Comparison of ENCODE assay signal across 8 cellular contexts in the genomic region with DNA sequence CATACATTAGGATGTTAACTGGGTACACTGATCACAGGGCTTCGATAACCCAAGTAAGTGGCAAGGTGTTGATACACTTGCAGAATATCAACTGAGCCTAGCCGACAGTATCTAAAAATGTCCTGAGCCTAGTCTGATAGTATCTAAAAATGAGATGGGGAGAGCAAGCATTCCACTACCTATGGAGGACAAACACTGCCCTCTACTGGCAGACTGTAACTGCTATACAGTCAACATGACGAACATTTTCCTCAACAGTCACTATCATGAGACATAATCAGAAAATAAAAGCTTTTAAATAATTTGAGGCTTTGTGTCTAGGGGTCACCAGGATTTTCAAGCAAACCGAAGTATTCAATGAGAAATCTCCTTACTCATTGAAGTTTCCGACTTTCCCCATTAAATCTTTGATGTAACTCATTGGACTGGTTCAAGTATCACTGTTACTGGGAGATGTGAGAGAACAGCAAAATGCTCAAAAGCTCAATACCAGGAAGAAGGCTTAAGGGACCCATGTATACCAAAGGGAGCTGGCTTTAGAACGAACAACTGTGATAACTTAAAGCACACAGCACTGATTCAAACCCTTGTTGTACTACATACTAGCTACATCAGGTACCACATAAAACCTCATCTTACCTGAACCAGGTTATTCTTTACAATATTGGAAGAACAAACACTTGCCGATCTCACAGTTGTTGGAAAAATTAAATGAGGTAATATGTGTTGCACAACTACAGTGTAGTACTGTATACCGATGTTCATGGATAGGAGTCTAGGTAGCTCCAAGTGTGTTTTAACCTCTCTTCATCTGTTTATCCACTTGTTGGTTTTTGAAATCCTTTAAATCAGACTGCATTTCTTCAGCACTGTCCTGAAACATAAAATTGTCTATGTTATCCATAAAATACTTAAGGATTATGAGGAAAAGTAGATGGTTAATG. TPM values are rescaled to one million over a fixed set of nuclear protein-coding genes. Genes with fewer than 3 reads are reported as not detected.
DNase-seq lines count a peak whose midpoint lies in the region; ATAC-seq, FAIRE-seq and TF ChIP-seq lines count a peak whose summit lies in the region.

No MANE protein-coding gene starts in this region.

- H3K36me3 Mint-ChIP-seq in activated CD4-positive, alpha-beta T cell treated with anti-CD3 and anti-CD28 coated beads, Interleukin-2, amount 10 ng/mL, durations not matched to agents 24 days and 14 days (ENCODE audit: low read depth): peaks cover 37% of the 10 kb centered on the region

- H4K5ac ChIP-seq in H1 (ENCODE audit: insufficient read length, low read depth, low read length): no peak overlapping the region

- no peak overlapping the region for H3K4me3 Mint-ChIP-seq in activated CD4-positive, alpha-beta T cell treated with anti-CD3 and anti-CD28 coated beads, Interleukin-2, amount 10 ng/mL, durations not matched to agents 24 days and 14 days

- peak; percentile 94 to 95 for TF ChIP-seq RAD21 in H1 (IDR thresholded peaks at IDR 0.05 in 1 of 2, conservative IDR thresholded peaks at IDR 0.05 in 1 of 2; ENCODE audit: low read depth in 2 of 2, low read length in 2 of 2)

- H4K91ac ChIP-seq in H1 (replicated peaks; ENCODE audit: insufficient read length, low read length): no peak overlapping the region

- no peak overlapping the region for H2BK15ac ChIP-seq in H1 (ENCODE audit: low read length)

- H3K27me3 Mint-ChIP-seq in activated CD4-positive, alpha-beta T cell treated with anti-CD3 and anti-CD28 coated beads, Interleukin-2, amount 10 ng/mL, durations not matched to agents 24 days and 14 days: no peaks in the 10 kb centered on the region

- 61% methylated on average over 8 of the region's 8 CpGs; no CpG with 5 or more reads in 1 of the 2 experiments for WGBS in H1 (ENCODE audit: extremely low coverage in 1 of 2, insufficient coverage in 1 of 2, insufficient read length in 1 of 2, insufficient replicate concordance in 2 of 2, low coverage in 1 of 2, low lambda C conversion rate in 2 of 2, missing lambda C conversion rate in 1 of 2), 2 experiments

- H3K79me2 ChIP-seq in H1 (ENCODE audit: control insufficient read depth in 1 of 2, insufficient read depth in 2 of 2, low read length in 2 of 2): no peaks in the 10 kb centered on the region

- H2AFZ ChIP-seq in H1 (ENCODE audit: low read length): no peak overlapping the region

- H3K4me2 ChIP-seq in H1 (ENCODE audit: insufficient read depth in 1 of 2, low read depth in 2 of 2, low read length in 2 of 2): no peak overlapping the region

- ATAC-seq in HG03342 (IDR thresholded peaks at IDR 0.05; ENCODE audit: unreplicated experiment) (peak; percentile 66), HG02870 (IDR thresholded peaks at IDR 0.05; ENCODE audit: unreplicated experiment) (no peak)

- H3K9me3 Mint-ChIP-seq in activated CD4-positive, alpha-beta T cell treated with anti-CD3 and anti-CD28 coated beads, Interleukin-2, amount 10 ng/mL, durations not matched to agents 24 days and 14 days: no peaks in the 10 kb centered on the region

- H3K14ac ChIP-seq in H1 (ENCODE audit: insufficient read length): no peak overlapping the region

- no peak overlapping the region for H3K4ac ChIP-seq in H1 (replicated peaks; ENCODE audit: insufficient read length, low read depth, low read length)

- no peak overlapping the region for H3K4me3 ChIP-seq in H1 (ENCODE audit: extremely low read depth in 1 of 4, insufficient read depth in 2 of 4, low read depth in 3 of 4, low read length in 4 of 4)

- H2AK5ac ChIP-seq in H1 (ENCODE audit: low read depth, low read length): no peak overlapping the region

- peak overlapping the region; percentile 44 for H3K27ac Mint-ChIP-seq in activated CD4-positive, alpha-beta T cell treated with anti-CD3 and anti-CD28 coated beads, Interleukin-2, amount 10 ng/mL, durations not matched to agents 24 days and 14 days

- H2BK5ac ChIP-seq in H1 (ENCODE audit: low read depth, low read length): no peak overlapping the region

- peak in 2 of 3 experiments; percentile 85 to 86; a peak in 3 of 4 replicates for TF ChIP-seq CTCF in H1 (IDR thresholded peaks at IDR 0.05; ENCODE audit: control extremely low read depth in 1 of 3, insufficient read depth in 1 of 3, low read depth in 1 of 3, low read length in 3 of 3)

- POLR2A ChIA-PET in H1 (lab: Charles Lee; ENCODE audit: partially characterized antibody): interaction anchor here (0.7 to 17.3 kb wide), 19 partner anchors 14 to 121 kb away, joined by 3 to 241 read pairs (median 4); a partner anchor contains a TSS

- FAIRE-seq in H1 (lab: Jason Lieb, UNC): no peak

- DNase-seq in Daoy (ENCODE audit: low read depth): peak; percentile 71
- DNase-seq in NCI-H510A (lab: John Stamatoyannopoulos, UW): peak; percentile 58
- DNase-seq in activated CD4-positive, alpha-beta T cell treated with anti-CD3 and anti-CD28 coated beads, Interleukin-2, amount 10 ng/mL, durations not matched to agents 24 days and 14 days: peak; percentile 90
- DNase-seq in H1 (ENCODE audit: low read depth in 1 of 2, low spot score in 2 of 2): no peak
- DNase-seq in midbrain (lab: John Stamatoyannopoulos, UW): peak; percentile 77
- DNase-seq in stimulated activated CD8-positive, alpha-beta memory T cell treated with anti-CD3 and anti-CD28 coated beads, Interleukin-7, amount 100 ng/mL, for 24 hours (ENCODE audit: low read depth): peak; percentile 16

- CTCF ChIA-PET in H1 (lab: Charles Lee; ENCODE audit: partially characterized antibody): interaction anchor here (0.6 to 16.4 kb wide), 34 partner anchors 9 to 866 kb away, joined by 3 to 856 read pairs (median 4); a partner anchor contains a TSS

- no peak overlapping the region for H3K23ac ChIP-seq in H1 (ENCODE audit: insufficient read length)

- H3K4me1 Mint-ChIP-seq in activated CD4-positive, alpha-beta T cell treated with anti-CD3 and anti-CD28 coated beads, Interleukin-2, amount 10 ng/mL, durations not matched to agents 24 days and 14 days: peaks cover 19% of the 10 kb centered on the region

- TF ChIP-seq POLR2A in H1 (IDR thresholded peaks at IDR 0.05; ENCODE audit: control extremely low read depth in 1 of 2, low read depth in 2 of 2, low read length in 2 of 2): no peak

- peaks cover 2 to 4% of the 10 kb centered on the region in 2 experiments for H4K20me1 ChIP-seq in H1 (replicated peaks in 1 of 2; ENCODE audit: control insufficient read depth in 1 of 2, insufficient read depth in 2 of 2, low read length in 2 of 2)

- peaks cover 0 to 17% (median 10%) of the 10 kb centered on the region in 4 experiments; a peak in 7 of 8 replicates for H3K36me3 ChIP-seq in H1 (ENCODE audit: control insufficient read depth in 2 of 4, insufficient read depth in 4 of 4, low read length in 3 of 4)

- intact Hi-C loops in activated CD4-positive, alpha-beta T cell treated with anti-CD3 and anti-CD28 coated beads, Interleukin-2, amount 10 ng/mL, durations not matched to agents 24 days and 14 days (cut with micrococcal nuclease): loop anchor here (1.0 to 5.0 kb wide), 4 partner anchors 37 to 183 kb away; no protein-coding TSS in a partner anchor

- H3K4me1 ChIP-seq in H1 (replicated peaks in 1 of 4; ENCODE audit: control insufficient read depth in 3 of 4, insufficient read depth in 4 of 4, low read length in 3 of 4): peaks cover 0 to 3% (median 1%) of the 10 kb centered on the region in 4 experiments; a peak in 2 of 7 replicates

- no peak overlapping the region for H2BK20ac ChIP-seq in H1 (ENCODE audit: low read length)

- no peak overlapping the region for H3K56ac ChIP-seq in H1 (replicated peaks; ENCODE audit: insufficient read length, low read depth, low read length)

- H3K9ac ChIP-seq in H1 (replicated peaks in 1 of 4; ENCODE audit: extremely low read depth in 1 of 4, low read depth in 3 of 4, low read length in 3 of 4): no peak overlapping the region

- H2BK120ac ChIP-seq in H1 (replicated peaks; ENCODE audit: low read depth, low read length): no peak overlapping the region

- TF ChIP-seq EP300 in H1 (IDR thresholded peaks at IDR 0.05; ENCODE audit: borderline replicate concordance in 1 of 2, low read depth in 2 of 2, low read length in 2 of 2): no peak

- no peak overlapping the region for H4K8ac ChIP-seq in H1 (ENCODE audit: extremely low read depth, insufficient read depth, low read length)

- no peaks in the 10 kb centered on the region for H3K27me3 ChIP-seq in H1 (replicated peaks in 1 of 4; ENCODE audit: control insufficient read depth in 3 of 4, extremely low read depth in 1 of 4, insufficient read depth in 3 of 4, low read length in 3 of 4)

- peaks cover 2% of the 10 kb centered on the region; the same call in 1 of the 2 replicates for H3K23me2 ChIP-seq in H1 (ENCODE audit: low read depth, low read length)

- no peaks in the 10 kb centered on the region for H3K9me3 ChIP-seq in H1 (ENCODE audit: insufficient read depth in 2 of 2, low read depth in 1 of 2, low read length in 1 of 2)

- no peak overlapping the region for H2BK12ac ChIP-seq in H1 (ENCODE audit: low read depth, low read length)

- peak overlapping the region; percentile 12; the same call in 1 of the 2 replicates for H3K27ac ChIP-seq in H1 (ENCODE audit: low read depth, low read length)

- no peaks in the 10 kb centered on the region for H3K79me1 ChIP-seq in H1 (ENCODE audit: low read depth, low read length)

- no peak overlapping the region for H3K18ac ChIP-seq in H1 (ENCODE audit: extremely low read depth, low read length)

RNA-seq across cellular contexts. Expression of a gene that starts 31.1 kb away (rescaled TPM):
- total RNA-seq in Daoy (2014; rRNA removed; shearing (Covaris generic)): 10.5 and 11.8 TPM in 2 replicates
- 1.0 and 1.1 TPM in 2 replicates for total RNA-seq in activated CD4-positive, alpha-beta T cell treated with anti-CD3 and anti-CD28 coated beads, Interleukin-2, amount 10 ng/mL, durations not matched to agents 24 days and 14 days
- total RNA-seq in H1 (2021; fragmentation: NEBNext Ultra II Directional; extraction: Animal tissue kit (Norgen Biotek cat#: 25700)): 12.5 and 13.0 TPM in 2 replicates
- polyA plus RNA-seq in H1 (2011; rRNA removed): 14.3 and 19.7 TPM in 2 replicates
- 17.4 TPM for polyA plus RNA-seq in H1 (2011; cell fraction: cytosol; rRNA removed)
- 38.5 TPM for polyA plus RNA-seq in H1 (2011; cell fraction: nucleus; rRNA removed)
- 8.3 to 13.3 TPM (median 12.8 TPM) in 4 replicates for polyA plus RNA-seq in H1 (2012, experiment 1 of 2)
- 12.2 TPM for polyA plus RNA-seq in H1 (2012, experiment 2 of 2)
- polyA plus RNA-seq in H1 (2013, experiment 1 of 2): 12.9 TPM
- 13.1 TPM for polyA plus RNA-seq in H1 (2013, experiment 2 of 2)
- 9.2 and 9.9 TPM in 2 replicates for polyA minus RNA-seq in H1 (2011; rRNA and poly(A)+ RNA removed)
- 7.6 TPM for polyA minus RNA-seq in H1 (2011; cell fraction: cytosol; rRNA and poly(A)+ RNA removed)
- polyA minus RNA-seq in H1 (2011; cell fraction: nucleus; rRNA and poly(A)+ RNA removed): 12.6 TPM

RNA-seq across cellular contexts. Expression of a gene that starts 38.6 kb away (rescaled TPM):
- 184 and 191 TPM in 2 replicates for total RNA-seq in Daoy (2014; rRNA removed; shearing (Covaris generic))
- 161 and 188 TPM in 2 replicates for total RNA-seq in activated CD4-positive, alpha-beta T cell treated with anti-CD3 and anti-CD28 coated beads, Interleukin-2, amount 10 ng/mL, durations not matched to agents 24 days and 14 days
- total RNA-seq in H1 (2021; fragmentation: NEBNext Ultra II Directional; extraction: Animal tissue kit (Norgen Biotek cat#: 25700)): 461 and 492 TPM in 2 replicates
- polyA plus RNA-seq in H1 (2011; rRNA removed): 76.7 and 126 TPM in 2 replicates
- polyA plus RNA-seq in H1 (2011; cell fraction: cytosol; rRNA removed): 127 TPM
- 25.0 TPM for polyA plus RNA-seq in H1 (2011; cell fraction: nucleus; rRNA removed)
- 126 to 194 TPM (median 138 TPM) in 4 replicates for polyA plus RNA-seq in H1 (2012, experiment 1 of 2)
- 86.0 TPM for polyA plus RNA-seq in H1 (2012, experiment 2 of 2)
- 304 TPM for polyA plus RNA-seq in H1 (2013, experiment 1 of 2)
- polyA plus RNA-seq in H1 (2013, experiment 2 of 2): 309 TPM
- 251 and 290 TPM in 2 replicates for polyA minus RNA-seq in H1 (2011; rRNA and poly(A)+ RNA removed)
- 140 TPM for polyA minus RNA-seq in H1 (2011; cell fraction: cytosol; rRNA and poly(A)+ RNA removed)
- 97.7 TPM for polyA minus RNA-seq in H1 (2011; cell fraction: nucleus; rRNA and poly(A)+ RNA removed)

Comparison
In these comparisons a context has a peak if more than half of its experiments do, and no peak if none do; other contexts are left out.
1. DNase-seq: peak in Daoy (single experiment), NCI-H510A (single experiment), activated CD4-positive, alpha-beta T cell treated with anti-CD3 and anti-CD28 coated beads, Interleukin-2, amount 10 ng/mL, durations not matched to agents 24 days and 14 days (single experiment), midbrain (single experiment) and stimulated activated CD8-positive, alpha-beta memory T cell treated with anti-CD3 and anti-CD28 coated beads, Interleukin-7, amount 100 ng/mL, for 24 hours (single experiment); none in H1 (0 of 2).